ENCODE assay signal across 10 cellular contexts in genomic region chr17:21215935-21216334, GRCh38. TPM values are rescaled to one million over a fixed set of nuclear protein-coding genes. Genes with fewer than 3 reads are reported as not detected.
DNase-seq lines count a peak whose midpoint lies in the region; ATAC-seq, FAIRE-seq and TF ChIP-seq lines count a peak whose summit lies in the region.
"Had no signal": no experiment of that assay in that cellular context is flagged by ENCODE, and none has a peak within 500 bp of the region (broad histone marks: within the 10 kb centered on the region; RNA-seq: fewer than 3 reads in every experiment).

No MANE protein-coding gene starts in this region.

- H3K27me3 Mint-ChIP-seq in CD4-positive, alpha-beta T cell: no peaks in the 10 kb centered on the region
- H3K27me3 Mint-ChIP-seq in astrocyte (ENCODE audit: low read depth, unreplicated experiment): no peaks in the 10 kb centered on the region

- H3K9me3 Mint-ChIP-seq in CD4-positive, alpha-beta T cell: no peaks in the 10 kb centered on the region
- no peaks in the 10 kb centered on the region for H3K9me3 Mint-ChIP-seq in astrocyte (ENCODE audit: unreplicated experiment)

- H3K27ac ChIP-seq in CD4-positive, alpha-beta T cell (ENCODE audit: low read depth, low read length): no peak overlapping the region
- H3K27ac ChIP-seq in HUES64 (ENCODE audit: low read depth, low read length) (no peak overlapping the region), astrocyte (ENCODE audit: low read depth, low read length) (no peak overlapping the region), mesendoderm (ENCODE audit: low read depth, low read length) (no peak overlapping the region)

- H4K5ac ChIP-seq in mesendoderm (ENCODE audit: low read length): no peak overlapping the region

- no peak overlapping the region for H2AFZ ChIP-seq in astrocyte (ENCODE audit: low read depth, low read length)

- H2BK5ac ChIP-seq in mesendoderm (ENCODE audit: low read length): no peak overlapping the region

- 90% methylated on average over 6 of the region's 6 CpGs for WGBS in HUES64
- no CpG with 5 or more reads among the region's 6 CpGs for WGBS in mesendoderm (ENCODE audit: extremely low coverage, insufficient coverage, low lambda C conversion rate)

- no peak for ATAC-seq in CD4-positive, alpha-beta T cell (ENCODE audit: poor library complexity)
- ATAC-seq in GM21528 (IDR thresholded peaks at IDR 0.05; ENCODE audit: low FRiP score, unreplicated experiment): no peak

- H4K8ac ChIP-seq in mesendoderm (ENCODE audit: low read depth, low read length): no peak overlapping the region

- DNase-seq in CD4-positive, alpha-beta T cell: no peak
- peak; percentile 53 for DNase-seq in astrocyte (ENCODE audit: low read depth)
- DNase-seq in mesendoderm: peak; percentile 37
- no peak for DNase-seq in NCI-H2107 treated with DMSO at 0.1 percent for 48 hours (lab: John Stamatoyannopoulos, UW; ENCODE audit: unreplicated experiment)
- DNase-seq in GM10266 (ENCODE audit: extremely low spot score): no peak
- no peak for DNase-seq in OCI-M1 (lab: John Stamatoyannopoulos, UW)
- DNase-seq: amniotic stem cell, NCI-H2227 treated with DMSO at 0.1 percent for 48 hours had no signal

- no peaks in the 10 kb centered on the region for H3K9me3 ChIP-seq in CD4-positive, alpha-beta T cell (ENCODE audit: control insufficient read depth, low read length)
- no peaks in the 10 kb centered on the region for H3K9me3 ChIP-seq in HUES64 (ENCODE audit: insufficient read depth, low read depth, low read length)
- H3K9me3 ChIP-seq in astrocyte (ENCODE audit: insufficient read depth, low read depth, low read length): no peaks in the 10 kb centered on the region

- H3K9ac ChIP-seq in HUES64 (ENCODE audit: low read depth, low read length) (0 out of 2 replicates have a peak overlapping the region, but pooled peaks have one; percentile 13), astrocyte (ENCODE audit: low read length) (peak overlapping the region; percentile 3), mesendoderm (ENCODE audit: low read length) (no peak overlapping the region)

- peak overlapping the region; percentile 91 for H3K4me3 Mint-ChIP-seq in CD4-positive, alpha-beta T cell
- peak overlapping the region; percentile 91 for H3K4me3 Mint-ChIP-seq in astrocyte (ENCODE audit: unreplicated experiment)

- H3K36me3 ChIP-seq in HUES64 (ENCODE audit: insufficient read depth, low read length) (peaks cover 3% of the 10 kb centered on the region), astrocyte (ENCODE audit: insufficient read depth, low read length) (no peaks in the 10 kb centered on the region), mesendoderm (ENCODE audit: control insufficient read depth, insufficient read depth, low read length) (no peaks in the 10 kb centered on the region)

- peak overlapping the region; percentile 85 for H3K27ac Mint-ChIP-seq in CD4-positive, alpha-beta T cell
- H3K27ac Mint-ChIP-seq in astrocyte (ENCODE audit: unreplicated experiment): peak overlapping the region; percentile 75

- intact Hi-C loops in CD4-positive, alpha-beta T cell (cut with DNase I, micrococcal nuclease): loop anchor here (2.0 to 10.0 kb wide), 4 partner anchors 37 to 109 kb away; partner anchors contain the start of genes DHRS7B (in 2 of the 2) and NATD1 (in 2 of the 2)

- no peak overlapping the region for H3K56ac ChIP-seq in mesendoderm (ENCODE audit: low read length)

- H3K4ac ChIP-seq in mesendoderm (ENCODE audit: low read depth, low read length): no peak overlapping the region

- FAIRE-seq in astrocyte (lab: Jason Lieb, UNC): no peak

- POLR2A ChIA-PET in CD4-positive, alpha-beta T cell (lab: Charles Lee): no interaction called here

- no peak overlapping the region for H2BK120ac ChIP-seq in mesendoderm (ENCODE audit: low read depth, low read length)

- no peaks in the 10 kb centered on the region for H3K27me3 ChIP-seq in CD4-positive, alpha-beta T cell (ENCODE audit: control insufficient read depth, insufficient read depth, low read length)
- H3K27me3 ChIP-seq in HUES64 (ENCODE audit: insufficient read depth, low read length): no peaks in the 10 kb centered on the region
- no peaks in the 10 kb centered on the region for H3K27me3 ChIP-seq in astrocyte (ENCODE audit: insufficient read depth, low read length)
- no peaks in the 10 kb centered on the region for H3K27me3 ChIP-seq in mesendoderm (ENCODE audit: insufficient read depth, low read length, poor library complexity)

- H4K20me1 ChIP-seq in astrocyte (ENCODE audit: insufficient read depth, low read length): peaks cover 39% of the 10 kb centered on the region

- H3K79me2 ChIP-seq in astrocyte (ENCODE audit: insufficient read depth, low read length) (peaks cover 76% of the 10 kb centered on the region), mesendoderm (ENCODE audit: control insufficient read depth, insufficient read depth, low read length) (peaks cover 30% of the 10 kb centered on the region)

- no peak overlapping the region for H2AK5ac ChIP-seq in mesendoderm (ENCODE audit: low read length)

- H3K79me1 ChIP-seq in mesendoderm (ENCODE audit: low read length): peaks cover 4% of the 10 kb centered on the region

- peaks cover 62% of the 10 kb centered on the region for H3K4me1 Mint-ChIP-seq in CD4-positive, alpha-beta T cell (ENCODE audit: low read depth)
- H3K4me1 Mint-ChIP-seq in astrocyte (ENCODE audit: low read depth, unreplicated experiment): peaks cover 21% of the 10 kb centered on the region

- peaks cover 21% of the 10 kb centered on the region for H3K4me1 ChIP-seq in HUES64 (ENCODE audit: insufficient read depth, low read length)
- peaks cover 22% of the 10 kb centered on the region for H3K4me1 ChIP-seq in astrocyte (ENCODE audit: insufficient read depth, low read length)
- H3K4me1 ChIP-seq in mesendoderm (ENCODE audit: control insufficient read depth, low read depth, low read length): peaks cover 7% of the 10 kb centered on the region

- H3K4me3 ChIP-seq in HUES64 (ENCODE audit: low read length) (no peak overlapping the region), astrocyte (ENCODE audit: insufficient read depth, low read depth, low read length) (no peak overlapping the region), mesendoderm (ENCODE audit: low read length) (no peak overlapping the region)

- TF ChIP-seq CTCF in CD4-positive, alpha-beta T cell (IDR thresholded peaks at IDR 0.05): no peak
- TF ChIP-seq CTCF in astrocyte (IDR thresholded peaks at IDR 0.05; ENCODE audit: insufficient read depth, low read depth, low read length) (no peak), GM10266 (IDR thresholded peaks at IDR 0.05; ENCODE audit: control insufficient read depth, insufficient read depth, low read depth, missing control alignments) (no peak)

- CTCF ChIA-PET in CD4-positive, alpha-beta T cell (lab: Charles Lee): interaction anchor here (3.2 kb wide), 1 partner anchor 64 kb away, joined by 15 read pairs; no protein-coding TSS in a partner anchor

- H3K36me3 Mint-ChIP-seq in CD4-positive, alpha-beta T cell (ENCODE audit: low read depth): peaks cover 8% of the 10 kb centered on the region
- H3K36me3 Mint-ChIP-seq in astrocyte (ENCODE audit: low read depth, unreplicated experiment): peaks cover 8% of the 10 kb centered on the region

- no peak overlapping the region for H3K18ac ChIP-seq in mesendoderm (ENCODE audit: low read length)

- H2BK15ac ChIP-seq in mesendoderm (replicated peaks; ENCODE audit: low read depth): no peak overlapping the region

- H3K23ac ChIP-seq in mesendoderm (ENCODE audit: low read length): no peak overlapping the region

- H3K4me2 ChIP-seq in astrocyte (ENCODE audit: low read length): peak overlapping the region; percentile 90
- no peak overlapping the region for H3K4me2 ChIP-seq in mesendoderm (ENCODE audit: low read length)

RNA-seq across cellular contexts. Expression of gene TMEM11, which starts 2.0 kb away (rescaled TPM):
- total RNA-seq in CD4-positive, alpha-beta T cell: 10 to 100 TPM; 17.8 to 19.2 TPM
- polyA plus RNA-seq in HUES64 (2013, experiment 1 of 2): 32.2 TPM
- polyA plus RNA-seq in HUES64 (2013, experiment 2 of 2): 30.5 TPM
- total RNA-seq in astrocyte: 30.2 and 31.6 TPM in 2 replicates
- polyA plus RNA-seq in mesendoderm (2013, experiment 1 of 2): 46.0 TPM
- 46.4 TPM for polyA plus RNA-seq in mesendoderm (2013, experiment 2 of 2)

RNA-seq across cellular contexts. Expression of gene NATD1, which starts 37.3 kb away (rescaled TPM):
- total RNA-seq in CD4-positive, alpha-beta T cell: 1 to 10 TPM; 5.9 to 6.1 TPM
- polyA plus RNA-seq in HUES64 (2013, experiment 1 of 2): 7.9 TPM
- polyA plus RNA-seq in HUES64 (2013, experiment 2 of 2): 8.5 TPM
- total RNA-seq in astrocyte: 7.1 and 7.9 TPM in 2 replicates
- 22.9 TPM for polyA plus RNA-seq in mesendoderm (2013, experiment 1 of 2)
- 23.5 TPM for polyA plus RNA-seq in mesendoderm (2013, experiment 2 of 2)

Comparison
In these comparisons a context has a peak if more than half of its experiments do, and no peak if none do; other contexts are left out.
1. DNase-seq: peak in astrocyte (single experiment) and mesendoderm (single experiment); none in CD4-positive, alpha-beta T cell (0 of 10), NCI-H2107 treated with DMSO at 0.1 percent for 48 hours (single experiment), GM10266 (single experiment) and OCI-M1 (single experiment).